Comparison of ENCODE assay signal across 9 cellular contexts in genomic region chr3:23807161-23808015, GRCh38. TPM values are rescaled to one million over a fixed set of nuclear protein-coding genes. Genes with fewer than 3 reads are reported as not detected.
DNase-seq lines count a peak whose midpoint lies in the region; FAIRE-seq and TF ChIP-seq lines count a peak whose summit lies in the region.
"Had no signal": no experiment of that assay in that cellular context is flagged by ENCODE, and none has a peak within 500 bp of the region (broad histone marks: within the 10 kb centered on the region; RNA-seq: fewer than 3 reads in every experiment).

No MANE protein-coding gene starts in this region.

- peaks cover 11% of the 10 kb centered on the region for H3K36me3 Mint-ChIP-seq in MCF 10A (ENCODE audit: insufficient read depth, unreplicated experiment)

- H3K4me1 ChIP-seq in subcutaneous abdominal adipose tissue (ENCODE audit: control insufficient read depth in 5 of 5, insufficient read depth in 5 of 5, low read length in 5 of 5): peaks cover 3 to 40% (median 38%) of the 10 kb centered on the region in 5 donors

- H3K9me3 Mint-ChIP-seq in MCF 10A (ENCODE audit: unreplicated experiment): no peaks in the 10 kb centered on the region

- H3K9me3 ChIP-seq in subcutaneous abdominal adipose tissue (ENCODE audit: control insufficient read depth in 5 of 5, low read length in 5 of 5): no peaks in the 10 kb centered on the region

- peak overlapping the region; percentile 92 for H3K4me3 Mint-ChIP-seq in MCF 10A (ENCODE audit: unreplicated experiment)

- no peak for TF ChIP-seq CTCF in MCF 10A (IDR thresholded peaks at IDR 0.05; ENCODE audit: unreplicated experiment)

- POLR2A ChIA-PET in MCF 10A (lab: Yijun Ruan, JAX): interaction anchor here (0.6 to 3.8 kb wide), 13 partner anchors 13 to 605 kb away, joined by 3 to 29 read pairs (median 3); partner anchors contain the start of genes NKIRAS1, RPL15 and UBE2E2

- H3K27ac ChIP-seq in layer of hippocampus (ENCODE audit: low read depth, low read length) (peak overlapping the region; percentile 75), subcutaneous abdominal adipose tissue (ENCODE audit: low read depth, low read length) (peak overlapping the region; percentile 82)
- H3K27ac ChIP-seq: 22Rv1 had no signal

- peaks cover 47% of the 10 kb centered on the region for H3K4me1 Mint-ChIP-seq in MCF 10A (ENCODE audit: insufficient read depth, unreplicated experiment)

- no peaks in the 10 kb centered on the region for H3K27me3 ChIP-seq in layer of hippocampus (ENCODE audit: control insufficient read depth, insufficient read depth, low read length)
- no peaks in the 10 kb centered on the region for H3K27me3 ChIP-seq in subcutaneous abdominal adipose tissue (ENCODE audit: control insufficient read depth in 5 of 5, insufficient read depth in 4 of 5, low read length in 5 of 5)

- DNase-seq in DMS 273 (lab: John Stamatoyannopoulos, UW; ENCODE audit: unreplicated experiment) (peak; percentile 40), DMS 273 treated with DMSO at 0.1 percent for 48 hours (lab: John Stamatoyannopoulos, UW) (no peak), NAMALWA (ENCODE audit: low spot score) (peak; percentile 54), MCF 10A (ENCODE audit: unreplicated experiment) (peak; percentile 45), NCI-H345 treated with DMSO at 0.1 percent for 48 hours (lab: John Stamatoyannopoulos, UW; ENCODE audit: unreplicated experiment) (no peak), HTR-8/SVneo (ENCODE audit: insufficient read length, low spot score) (no peak)

- H3K4me3 ChIP-seq in subcutaneous abdominal adipose tissue (ENCODE audit: low read depth in 1 of 5, low read length in 5 of 5): peak overlapping the region; percentile 68 to 87 (median 77)

- TSS peak; percentile 45 for BruUV-seq in MCF 10A (replicated peaks; lab: Mats Ljungman, UMichigan)

- intact Hi-C loops in MCF 10A (cut with micrococcal nuclease): loop anchor here (10.0 kb wide), 1 partner anchor 843 kb away; no protein-coding TSS in a partner anchor

- no peak for FAIRE-seq in HTR-8/SVneo (lab: Jason Lieb, UNC)

- H3K9ac ChIP-seq in subcutaneous abdominal adipose tissue (ENCODE audit: low read length in 5 of 5): peak overlapping the region; percentile 71 to 87 (median 79)

- no peaks in the 10 kb centered on the region for H3K36me3 ChIP-seq in subcutaneous abdominal adipose tissue (ENCODE audit: control insufficient read depth in 5 of 5, insufficient read depth in 5 of 5, low read length in 5 of 5)

- CTCF ChIA-PET in MCF 10A (lab: Yijun Ruan, JAX): interaction anchor here (0.6 to 1.2 kb wide), 7 partner anchors 14 to 230 kb away, joined by 3 to 6 read pairs (median 3); no protein-coding TSS in a partner anchor

- no peaks in the 10 kb centered on the region for H3K27me3 Mint-ChIP-seq in MCF 10A (ENCODE audit: insufficient read depth, unreplicated experiment)

- H3K27ac Mint-ChIP-seq in MCF 10A (ENCODE audit: low read depth, unreplicated experiment): peak overlapping the region; percentile 95

RNA-seq across cellular contexts. Expression of gene UBE2E1, which starts 1.6 kb away (rescaled TPM):
- total RNA-seq in MCF 10A (2022): 128 and 130 TPM in 2 replicates

Comparison
In these comparisons a context has a peak if more than half of its experiments do, and no peak if none do; other contexts are left out.
1. DNase-seq: peak in DMS 273 (single experiment), NAMALWA (single experiment) and MCF 10A (single experiment); none in DMS 273 treated with DMSO at 0.1 percent for 48 hours (single experiment), NCI-H345 treated with DMSO at 0.1 percent for 48 hours (single experiment) and HTR-8/SVneo (single experiment).